Comparison of ENCODE assay signal across 9 cellular contexts in genomic region chr2:119283873-119284331, GRCh38.
DNase-seq lines count a peak whose midpoint lies in the region; ATAC-seq and TF ChIP-seq lines count a peak whose summit lies in the region.
"Had no signal": no experiment of that assay in that cellular context is flagged by ENCODE, and none has a peak within 500 bp of the region (broad histone marks: within the 10 kb centered on the region; RNA-seq: fewer than 3 reads in every experiment).

No MANE protein-coding gene starts in this region.

- H3K4me3 Mint-ChIP-seq in CD14-positive monocyte: peak overlapping the region; percentile 60 to 77
- no peak overlapping the region for H3K4me3 Mint-ChIP-seq in effector memory CD8-positive, alpha-beta T cell
- H3K4me3 Mint-ChIP-seq: activated B cell treated with CpG ODN at 0.5 μM for 24 hours had no signal

- peaks cover 0 to 6% of the 10 kb centered on the region in 2 donors for H3K36me3 Mint-ChIP-seq in CD14-positive monocyte
- no peaks in the 10 kb centered on the region for H3K36me3 Mint-ChIP-seq in effector memory CD8-positive, alpha-beta T cell (ENCODE audit: insufficient read depth)

- H2AFZ ChIP-seq in hepatocyte (no peak overlapping the region), OCI-LY7 (ENCODE audit: low read length) (no peak overlapping the region)

- H3K79me2 ChIP-seq in hepatocyte: no peaks in the 10 kb centered on the region
- no peaks in the 10 kb centered on the region for H3K79me2 ChIP-seq in OCI-LY7 (ENCODE audit: insufficient read depth, low read depth, low read length)

- H3K36me3 ChIP-seq in esophagus squamous epithelium (no peaks in the 10 kb centered on the region), neutrophil (no peaks in the 10 kb centered on the region), hepatocyte (replicated peaks; ENCODE audit: insufficient read depth, low read depth) (no peaks in the 10 kb centered on the region), OCI-LY7 (ENCODE audit: insufficient read depth, low read length) (no peaks in the 10 kb centered on the region)

- DNase-seq in CD14-positive monocyte (ENCODE audit: low spot score) (peak; percentile 89), NCI-H2196 treated with DMSO at 0.1 percent for 48 hours (lab: John Stamatoyannopoulos, UW; ENCODE audit: unreplicated experiment) (peak; percentile 66), esophagus squamous epithelium (lab: John Stamatoyannopoulos, UW) (no peak), hepatocyte (ENCODE audit: low spot score) (no peak), COR-L47 (lab: John Stamatoyannopoulos, UW) (no peak), OCI-LY7 (ENCODE audit: low spot score) (no peak)
- DNase-seq in effector memory CD8-positive, alpha-beta T cell: no peak
- DNase-seq: activated B cell treated with CpG ODN at 0.5 μM for 24 hours had no signal

- no peaks in the 10 kb centered on the region for H3K9me3 ChIP-seq in esophagus squamous epithelium
- H3K9me3 ChIP-seq in neutrophil: no peaks in the 10 kb centered on the region
- H3K9me3 ChIP-seq in hepatocyte (ENCODE audit: low read depth): no peaks in the 10 kb centered on the region
- H3K9me3 ChIP-seq in OCI-LY7 (ENCODE audit: low read length): no peaks in the 10 kb centered on the region

- H3K27ac Mint-ChIP-seq in CD14-positive monocyte: peak overlapping the region; percentile 75 to 91 (median 91)
- no peak overlapping the region for H3K27ac Mint-ChIP-seq in effector memory CD8-positive, alpha-beta T cell
- H3K27ac Mint-ChIP-seq: activated B cell treated with CpG ODN at 0.5 μM for 24 hours had no signal

- no peak for TF ChIP-seq POLR2A in esophagus squamous epithelium (IDR thresholded peaks at IDR 0.05)

- no peak overlapping the region for H3K4me2 ChIP-seq in hepatocyte
- no peak overlapping the region for H3K4me2 ChIP-seq in OCI-LY7 (ENCODE audit: low read length)

- H3K27me3 ChIP-seq in esophagus squamous epithelium: no peaks in the 10 kb centered on the region
- H3K27me3 ChIP-seq in neutrophil: no peaks in the 10 kb centered on the region
- no peaks in the 10 kb centered on the region for H3K27me3 ChIP-seq in hepatocyte

- H3K9me2 ChIP-seq in hepatocyte (replicated peaks; ENCODE audit: insufficient read depth) (no peaks in the 10 kb centered on the region), OCI-LY7 (ENCODE audit: insufficient read depth, low read length) (no peaks in the 10 kb centered on the region)

- H4K20me1 ChIP-seq in hepatocyte (ENCODE audit: insufficient read depth, poor library complexity, severe bottlenecking) (no peaks in the 10 kb centered on the region), OCI-LY7 (ENCODE audit: insufficient read depth, low read length) (no peaks in the 10 kb centered on the region)

- H3K4me1 Mint-ChIP-seq in CD14-positive monocyte: peaks cover 42% of the 10 kb centered on the region
- no peaks in the 10 kb centered on the region for H3K4me1 Mint-ChIP-seq in effector memory CD8-positive, alpha-beta T cell (ENCODE audit: low read depth in 2 of 2)
- H3K4me1 Mint-ChIP-seq: activated B cell treated with CpG ODN at 0.5 μM for 24 hours had no signal

- 28 to 44% methylated on average over 6 to 9 of the region's 10 CpGs for WGBS in esophagus squamous epithelium, 2 donors
- WGBS in hepatocyte (ENCODE audit: low lambda C conversion rate, missing lambda C conversion rate): 95% methylated on average over 10 of the region's 10 CpGs

- POLR2A ChIA-PET in OCI-LY7 (lab: Charles Lee): no interaction called here

- CTCF ChIA-PET in OCI-LY7 (lab: Charles Lee; ENCODE audit: unreplicated experiment): no interaction called here

- H3K4me1 ChIP-seq in esophagus squamous epithelium (peaks cover 11 to 26% (median 13%) of the 10 kb centered on the region in 3 donors), neutrophil (ENCODE audit: control insufficient read depth in 1 of 2, insufficient read depth in 1 of 2, low read depth in 1 of 2, low read length in 1 of 2) (peaks cover 28 to 39% of the 10 kb centered on the region in 2 experiments), hepatocyte (ENCODE audit: insufficient read depth) (no peaks in the 10 kb centered on the region), OCI-LY7 (ENCODE audit: insufficient read depth, low read length, poor library complexity, severe bottlenecking) (no peaks in the 10 kb centered on the region)

- intact Hi-C loops in CD14-positive monocyte (cut with micrococcal nuclease): loop anchor here in 1 of 2 donors (10.0 kb wide), 1 partner anchor 399 kb away; no protein-coding TSS in a partner anchor
- intact Hi-C loops in esophagus squamous epithelium (cut with DNase I): loop anchor here (10.0 kb wide), 1 partner anchor 399 kb away; no protein-coding TSS in a partner anchor
- intact Hi-C loops in OCI-LY7 (cut with micrococcal nuclease; ENCODE audit: unreplicated experiment): no loop called here

- no TSS peak for BruUV-seq in OCI-LY7 (replicated peaks; lab: Mats Ljungman, UMichigan)

- no peaks in the 10 kb centered on the region for H3K9me3 Mint-ChIP-seq in CD14-positive monocyte
- no peaks in the 10 kb centered on the region for H3K9me3 Mint-ChIP-seq in effector memory CD8-positive, alpha-beta T cell
- H3K9me3 Mint-ChIP-seq: activated B cell treated with CpG ODN at 0.5 μM for 24 hours had no signal

- ATAC-seq in effector memory CD8-positive, alpha-beta T cell (replicated peaks): no peak

- peak overlapping the region; percentile 62 to 78 (median 70) for H3K27ac ChIP-seq in esophagus squamous epithelium
- H3K27ac ChIP-seq in neutrophil: peak overlapping the region; percentile 7
- no peak overlapping the region for H3K27ac ChIP-seq in hepatocyte
- H3K27ac ChIP-seq in OCI-LY7 (ENCODE audit: low read depth, low read length, poor library complexity, severe bottlenecking): no peak overlapping the region

- peaks cover 0 to 2% (median 1%) of the 10 kb centered on the region in 3 donors for H3K27me3 Mint-ChIP-seq in CD14-positive monocyte (ENCODE audit: low read depth in 3 of 3)
- no peaks in the 10 kb centered on the region for H3K27me3 Mint-ChIP-seq in effector memory CD8-positive, alpha-beta T cell
- H3K27me3 Mint-ChIP-seq: activated B cell treated with CpG ODN at 0.5 μM for 24 hours had no signal

- H3K4me3 ChIP-seq in esophagus squamous epithelium (peak overlapping the region in 1 of 4 donors; percentile 2), neutrophil (ENCODE audit: low read depth in 1 of 2, low read length in 1 of 2) (no peak overlapping the region), hepatocyte (no peak overlapping the region), OCI-LY7 (ENCODE audit: low read depth, low read length, poor library complexity, severe bottlenecking) (no peak overlapping the region)

- no peak for TF ChIP-seq CTCF in CD14-positive monocyte (IDR thresholded peaks at IDR 0.05)
- no peak for TF ChIP-seq CTCF in esophagus squamous epithelium (IDR thresholded peaks at IDR 0.05)
- no peak for TF ChIP-seq CTCF in neutrophil (IDR thresholded peaks at IDR 0.05)
- no peak for TF ChIP-seq CTCF in hepatocyte (IDR thresholded peaks at IDR 0.05; ENCODE audit: poor library complexity)
- TF ChIP-seq CTCF in OCI-LY7 (conservative IDR thresholded peaks at IDR 0.05; ENCODE audit: low read length): no peak

Comparison
In these comparisons a context has a peak if more than half of its experiments do, and no peak if none do; other contexts are left out.
1. DNase-seq: peak in CD14-positive monocyte (single experiment) and NCI-H2196 treated with DMSO at 0.1 percent for 48 hours (single experiment); none in esophagus squamous epithelium (single experiment), hepatocyte (single experiment), effector memory CD8-positive, alpha-beta T cell (0 of 3), COR-L47 (single experiment) and OCI-LY7 (single experiment).
2. H3K27ac Mint-ChIP-seq: peak in CD14-positive monocyte (7 of 7); none in effector memory CD8-positive, alpha-beta T cell (0 of 2).
3. H3K4me3 Mint-ChIP-seq: peak in CD14-positive monocyte (2 of 2); none in effector memory CD8-positive, alpha-beta T cell (0 of 2).
4. H3K27ac ChIP-seq: peak in esophagus squamous epithelium (4 of 4) and neutrophil (single experiment); none in hepatocyte (single experiment) and OCI-LY7 (single experiment).